Comparison of ENCODE assay signal across 1 cellular context in genomic region chr3:158644345-158644908, GRCh38.
TF ChIP-seq lines count a peak whose summit lies in the region.

GFM1 (plus strand) TSS chr3:158644527; CDS start chr3:158644635, 108 bp downstream.

TF ChIP-seq in K562, 482 proteins besides CTCF, POLR2A, EP300 and RAD21 (continued from another document and continues in another):
- no peak for TF ChIP-seq NR0B1 (IDR thresholded peaks at IDR 0.05; ENCODE audit: partially characterized antibody)
- TF ChIP-seq ZNF780A (CRISPR knock-in tag; IDR thresholded peaks at IDR 0.05) = no peak
- peak; percentile 79 for TF ChIP-seq MTA2 (IDR thresholded peaks at IDR 0.05; ENCODE audit: low read depth)
- TF ChIP-seq RFX1 (IDR thresholded peaks at IDR 0.05) = no peak
- no peak for TF ChIP-seq FOXO4 (CRISPR knock-in tag; IDR thresholded peaks at IDR 0.05)
- no peak for TF ChIP-seq THRA (IDR thresholded peaks at IDR 0.05)
- no peak for TF ChIP-seq PTRF (tag; IDR thresholded peaks at IDR 0.05)
- peak; percentile 69; the same call in 1 of the 2 replicates for TF ChIP-seq MTA3 (IDR thresholded peaks at IDR 0.05; ENCODE audit: borderline replicate concordance)
- no peak for TF ChIP-seq SMAD3 (CRISPR knock-in tag; conservative IDR thresholded peaks at IDR 0.05)
- TF ChIP-seq NFE2L1 (tag; IDR thresholded peaks at IDR 0.05; ENCODE audit: borderline replicate concordance, low read depth) = no peak
- TF ChIP-seq CXXC5 (CRISPR knock-in tag; IDR thresholded peaks at IDR 0.05) = peak; percentile 89
- TF ChIP-seq KLF1 (tag; IDR thresholded peaks at IDR 0.05) = 0 out of 2 replicates have a peak, but pooled peaks have one; percentile 48
- TF ChIP-seq PTBP1 (IDR thresholded peaks at IDR 0.05; ENCODE audit: low read depth, low read length) = no peak
- no peak for TF ChIP-seq TAL1 (IDR thresholded peaks at IDR 0.05)
- TF ChIP-seq MITF (IDR thresholded peaks at IDR 0.05) = no peak
- TF ChIP-seq FOXM1 (IDR thresholded peaks at IDR 0.05; ENCODE audit: low read depth) = peak; percentile 53; the same call in 1 of the 2 replicates
- TF ChIP-seq FOXM1 (CRISPR knock-in tag; IDR thresholded peaks at IDR 0.05; ENCODE audit: low read depth) = 0 out of 2 replicates have a peak, but pooled peaks have one; percentile 57
- 0 out of 2 replicates have a peak, but pooled peaks have one; percentile 20 for TF ChIP-seq HOMEZ (CRISPR knock-in tag; IDR thresholded peaks at IDR 0.05)
- no peak for TF ChIP-seq MCM7 (IDR thresholded peaks at IDR 0.05)
- peak; percentile 98 for TF ChIP-seq THAP12 (CRISPR knock-in tag; IDR thresholded peaks at IDR 0.05)
- TF ChIP-seq FOXA3 (CRISPR knock-in tag; conservative IDR thresholded peaks at IDR 0.05 in 1 of 2, IDR thresholded peaks at IDR 0.05 in 1 of 2) = no peak
- no peak for TF ChIP-seq CEBPZ (IDR thresholded peaks at IDR 0.05; ENCODE audit: borderline replicate concordance, low read depth, low read length)
- TF ChIP-seq RHOXF2B (CRISPR knock-in tag; conservative IDR thresholded peaks at IDR 0.05) = no peak
- no peak for TF ChIP-seq GABPB2 (CRISPR knock-in tag; conservative IDR thresholded peaks at IDR 0.05)
- no peak for TF ChIP-seq NFYB (IDR thresholded peaks at IDR 0.05; ENCODE audit: extremely low read depth, insufficient read length)
- TF ChIP-seq CSDE1 (IDR thresholded peaks at IDR 0.05) = no peak
- TF ChIP-seq ZNF644 (tag; IDR thresholded peaks at IDR 0.05; ENCODE audit: low read depth) = no peak
- TF ChIP-seq ZNF668 (CRISPR knock-in tag; IDR thresholded peaks at IDR 0.05) = no peak
- TF ChIP-seq BRD9 (IDR thresholded peaks at IDR 0.05; ENCODE audit: low read depth, partially characterized antibody) = no peak
- TF ChIP-seq TFAP4 (CRISPR knock-in tag; IDR thresholded peaks at IDR 0.05; ENCODE audit: borderline replicate concordance) = peak; percentile 94
- TF ChIP-seq KDM1A (IDR thresholded peaks at IDR 0.05) = 0 out of 4 replicates have a peak, but pooled peaks of 1 of the 2 experiments have one; percentile 9
- TF ChIP-seq ZC3H4 (CRISPR knock-in tag; IDR thresholded peaks at IDR 0.05; ENCODE audit: borderline replicate concordance) = no peak
- TF ChIP-seq ZFPM2 (CRISPR knock-in tag; IDR thresholded peaks at IDR 0.05) = no peak
- TF ChIP-seq ZNF347 (CRISPR knock-in tag; IDR thresholded peaks at IDR 0.05; ENCODE audit: low read depth) = no peak
- no peak for TF ChIP-seq ZNF584 (CRISPR knock-in tag; IDR thresholded peaks at IDR 0.05; ENCODE audit: low read depth)
- TF ChIP-seq TCF7L2 (IDR thresholded peaks at IDR 0.05; ENCODE audit: low read depth, low read length) = no peak
- TF ChIP-seq SETDB1 (IDR thresholded peaks at IDR 0.05; ENCODE audit: low read length) = no peak
- TF ChIP-seq RCOR1 (IDR thresholded peaks at IDR 0.05; ENCODE audit: borderline replicate concordance in 1 of 2, low read depth in 2 of 2, low read length in 2 of 2) = 0 out of 4 replicates have a peak, but pooled peaks of 1 of the 2 experiments have one; percentile 52
- TF ChIP-seq FOXP1 (CRISPR knock-in tag; IDR thresholded peaks at IDR 0.05) = no peak
- TF ChIP-seq CAMTA2 (CRISPR knock-in tag; conservative IDR thresholded peaks at IDR 0.05) = no peak
- TF ChIP-seq CBX8 (IDR thresholded peaks at IDR 0.05; ENCODE audit: borderline replicate concordance, extremely low read depth, low read depth, low read length, poor library complexity, severe bottlenecking) = no peak
- no peak for TF ChIP-seq ZNF280A (IDR thresholded peaks at IDR 0.05; ENCODE audit: low read depth, partially characterized antibody)
- TF ChIP-seq CBFB (CRISPR knock-in tag; IDR thresholded peaks at IDR 0.05) = peak; percentile 89
- no peak for TF ChIP-seq ZNF551 (CRISPR knock-in tag; IDR thresholded peaks at IDR 0.05)
- TF ChIP-seq COPS2 (conservative IDR thresholded peaks at IDR 0.05) = no peak
- no peak for TF ChIP-seq ZNF431 (CRISPR knock-in tag; IDR thresholded peaks at IDR 0.05)
- TF ChIP-seq HMGXB4 (CRISPR knock-in tag; IDR thresholded peaks at IDR 0.05) = 0 out of 2 replicates have a peak, but pooled peaks have one; percentile 51
- TF ChIP-seq HDAC2 (IDR thresholded peaks at IDR 0.05) = peak; percentile 93
- TF ChIP-seq ZBTB1 (CRISPR knock-in tag; IDR thresholded peaks at IDR 0.05; ENCODE audit: borderline replicate concordance, low read depth) = peak; percentile 90
- TF ChIP-seq HNRNPK (IDR thresholded peaks at IDR 0.05; ENCODE audit: low read depth, low read length, poor library complexity, severe bottlenecking) = no peak
